10 cellular contexts compared by ENCODE assay signal in genomic region chr1:172609528-172609927, GRCh38. TPM values are rescaled to one million over a fixed set of nuclear protein-coding genes. Genes with fewer than 3 reads are reported as not detected.
DNase-seq lines count a peak whose midpoint lies in the region; ATAC-seq, FAIRE-seq and TF ChIP-seq lines count a peak whose summit lies in the region.
"Had no signal": no experiment of that assay in that cellular context is flagged by ENCODE, and none has a peak within 500 bp of the region (broad histone marks: within the 10 kb centered on the region; RNA-seq: fewer than 3 reads in every experiment).

No MANE protein-coding gene starts in this region.

- DNase-seq in Caco-2 = peak in 1 of 2 experiments; percentile 12
- peak; percentile 27 for DNase-seq in HT1080 (ENCODE audit: low read depth)
- no peak for DNase-seq in activated CD8-positive, alpha-beta T cell treated with anti-CD3 and anti-CD28 coated beads, Interleukin-2, amount 10 ng/mL, durations not matched to agents 7 days and 5 days
- DNase-seq in HepG2 (ENCODE audit: low spot score) = peak; percentile 6
- no peak for DNase-seq in NCI-H69 (lab: John Stamatoyannopoulos, UW)
- DNase-seq in H4 (ENCODE audit: low spot score) = no peak
- DNase-seq in aorta = no peak
- DNase-seq in spleen = no peak
- DNase-seq: activated CD4-positive, alpha-beta memory T cell treated with anti-CD3 and anti-CD28 coated beads, Interleukin-2, amount 10 ng/mL, durations not matched to agents 7 days and 5 days; stimulated activated CD4-positive, alpha-beta T cell treated with anti-CD3 and anti-CD28 coated beads, Interleukin-2, amount 100 ng/mL, for 48 hours had no signal

- H3K4me3 ChIP-seq in Caco-2 (ENCODE audit: low read depth, low read length) = no peak overlapping the region
- no peak overlapping the region for H3K4me3 ChIP-seq in HepG2 (replicated peaks in 1 of 3; ENCODE audit: insufficient read depth in 1 of 3, low read depth in 2 of 3, low read length in 3 of 3)
- no peak overlapping the region for H3K4me3 ChIP-seq in aorta (ENCODE audit: low read length in 2 of 2)
- no peak overlapping the region for H3K4me3 ChIP-seq in spleen

- H3K79me2 ChIP-seq in HepG2 (ENCODE audit: insufficient read depth, low read length) = no peaks in the 10 kb centered on the region

- CTCF ChIA-PET in Caco-2 (lab: Charles Lee) (interaction anchor here (0.8 to 1.8 kb wide), 4 partner anchors 108 to 160 kb away, joined by 3 to 23 read pairs (median 5); no protein-coding TSS in a partner anchor), HepG2 (lab: Yijun Ruan, JAX; ENCODE audit: low intra/inter-chr PET ratio, low total read pairs) (interaction anchor here (1.1 to 1.9 kb wide), 2 partner anchors 110 to 118 kb away, joined by 5 to 9 read pairs; no protein-coding TSS in a partner anchor)
- CTCF ChIA-PET in activated CD8-positive, alpha-beta T cell treated with anti-CD3 and anti-CD28 coated beads, Interleukin-2, amount 10 ng/mL, durations not matched to agents 7 days and 5 days (lab: Charles Lee) = interaction anchor here (0.6 to 6.4 kb wide), 36 partner anchors 9 to 135 kb away, joined by 3 to 174 read pairs (median 6); partner anchors contain the start of gene FASLG

- peaks cover 24% of the 10 kb centered on the region for H3K36me3 Mint-ChIP-seq in Caco-2 (ENCODE audit: insufficient read depth, unreplicated experiment)
- H3K36me3 Mint-ChIP-seq in activated CD8-positive, alpha-beta T cell treated with anti-CD3 and anti-CD28 coated beads, Interleukin-2, amount 10 ng/mL, durations not matched to agents 7 days and 5 days (ENCODE audit: low read depth) = peaks cover 43% of the 10 kb centered on the region

- no peaks in the 10 kb centered on the region for H3K9me3 Mint-ChIP-seq in Caco-2 (ENCODE audit: unreplicated experiment)
- no peaks in the 10 kb centered on the region for H3K9me3 Mint-ChIP-seq in activated CD8-positive, alpha-beta T cell treated with anti-CD3 and anti-CD28 coated beads, Interleukin-2, amount 10 ng/mL, durations not matched to agents 7 days and 5 days (ENCODE audit: insufficient read depth)
- H3K9me3 Mint-ChIP-seq: activated CD4-positive, alpha-beta memory T cell treated with anti-CD3 and anti-CD28 coated beads, Interleukin-2, amount 10 ng/mL, durations not matched to agents 7 days and 5 days had no signal

- FAIRE-seq in HepG2 (lab: Jason Lieb, UNC) = peak; percentile 36

- H3K4me2 ChIP-seq in HepG2 (ENCODE audit: low read depth, low read length) = no peak overlapping the region

- peak; percentile 15 to 44 for TF ChIP-seq CTCF in Caco-2 (IDR thresholded peaks at IDR 0.05; ENCODE audit: insufficient read depth in 1 of 2, low read depth in 1 of 2, low read length in 1 of 2, severe bottlenecking in 1 of 2, unreplicated experiment in 1 of 2)
- TF ChIP-seq CTCF in HepG2 (CRISPR knock-in tag; IDR thresholded peaks at IDR 0.05) = no peak
- peak in 5 of 11 experiments; percentile 16 to 31 (median 21) for TF ChIP-seq CTCF in spleen (IDR thresholded peaks at IDR 0.05 in 8 of 11, conservative IDR thresholded peaks at IDR 0.05 in 3 of 11)

- H3K27ac Mint-ChIP-seq in Caco-2 (ENCODE audit: unreplicated experiment) = no peak overlapping the region
- peak overlapping the region; percentile 26 for H3K27ac Mint-ChIP-seq in activated CD8-positive, alpha-beta T cell treated with anti-CD3 and anti-CD28 coated beads, Interleukin-2, amount 10 ng/mL, durations not matched to agents 7 days and 5 days
- H3K27ac Mint-ChIP-seq: activated CD4-positive, alpha-beta memory T cell treated with anti-CD3 and anti-CD28 coated beads, Interleukin-2, amount 10 ng/mL, durations not matched to agents 7 days and 5 days had no signal

- POLR2A ChIA-PET in Caco-2 (lab: Charles Lee) = no interaction called here
- POLR2A ChIA-PET in activated CD8-positive, alpha-beta T cell treated with anti-CD3 and anti-CD28 coated beads, Interleukin-2, amount 10 ng/mL, durations not matched to agents 7 days and 5 days (lab: Charles Lee) = interaction anchor here (0.7 to 1.0 kb wide), 2 partner anchors 49 to 110 kb away, joined by 3 read pairs; partner anchors contain the start of gene FASLG
- POLR2A ChIA-PET in HepG2 (lab: Yijun Ruan, JAX) = no interaction called here

- H3K9ac ChIP-seq in HepG2 (ENCODE audit: insufficient read depth, low read depth, low read length) = no peak overlapping the region

- H3K27me3 Mint-ChIP-seq in Caco-2 (ENCODE audit: insufficient read depth, unreplicated experiment) = no peaks in the 10 kb centered on the region
- no peaks in the 10 kb centered on the region for H3K27me3 Mint-ChIP-seq in activated CD8-positive, alpha-beta T cell treated with anti-CD3 and anti-CD28 coated beads, Interleukin-2, amount 10 ng/mL, durations not matched to agents 7 days and 5 days (ENCODE audit: low read depth)
- H3K27me3 Mint-ChIP-seq: activated CD4-positive, alpha-beta memory T cell treated with anti-CD3 and anti-CD28 coated beads, Interleukin-2, amount 10 ng/mL, durations not matched to agents 7 days and 5 days had no signal

- no peak overlapping the region for H3K4me3 Mint-ChIP-seq in Caco-2 (ENCODE audit: unreplicated experiment)
- no peak overlapping the region for H3K4me3 Mint-ChIP-seq in activated CD8-positive, alpha-beta T cell treated with anti-CD3 and anti-CD28 coated beads, Interleukin-2, amount 10 ng/mL, durations not matched to agents 7 days and 5 days
- H3K4me3 Mint-ChIP-seq: activated CD4-positive, alpha-beta memory T cell treated with anti-CD3 and anti-CD28 coated beads, Interleukin-2, amount 10 ng/mL, durations not matched to agents 7 days and 5 days had no signal

- H4K20me1 ChIP-seq in HepG2 (ENCODE audit: insufficient read depth, low read length) = peaks cover 2% of the 10 kb centered on the region; the same call in 1 of the 2 replicates

- no peak for TF ChIP-seq RAD21 in HepG2 (CRISPR knock-in tag; IDR thresholded peaks at IDR 0.05)

- intact Hi-C loops in Caco-2 (cut with micrococcal nuclease; ENCODE audit: unreplicated experiment) = loop anchor here (1.0 to 2.0 kb wide), 2 partner anchors 110 to 159 kb away; no protein-coding TSS in a partner anchor
- intact Hi-C loops in HepG2 (cut with micrococcal nuclease; ENCODE audit: unreplicated experiment) = loop anchor here (1.0 to 2.0 kb wide), 2 partner anchors 110 to 159 kb away; no protein-coding TSS in a partner anchor
- intact Hi-C loops in aorta (cut with DNase I) = no loop called here
- intact Hi-C loops in spleen (cut with DNase I; ENCODE audit: low total_unique reads) = no loop called here

- no peak overlapping the region for H2AFZ ChIP-seq in HepG2 (ENCODE audit: low read length)

- ATAC-seq in activated CD8-positive, alpha-beta T cell treated with anti-CD3 and anti-CD28 coated beads, Interleukin-2, amount 10 ng/mL, durations not matched to agents 7 days and 5 days = peak; percentile 82
- ATAC-seq in HepG2 = peak; percentile 66; the same call in 2 of the 3 replicates
- no peak for ATAC-seq in aorta (ENCODE audit: low FRiP score)

- TF ChIP-seq POLR2A in HepG2 (IDR thresholded peaks at IDR 0.05; ENCODE audit: insufficient read depth in 1 of 2, low read depth in 2 of 2, low read length in 2 of 2) (no peak), spleen (IDR thresholded peaks at IDR 0.05) (no peak)

- BruUV-seq in Caco-2 (replicated peaks; lab: Mats Ljungman, UMichigan) = no TSS peak
- BruUV-seq in HepG2 (replicated peaks; lab: Mats Ljungman, UMichigan) = no TSS peak

- no peak for TF ChIP-seq EP300 in HepG2 (IDR thresholded peaks at IDR 0.05; ENCODE audit: low read depth in 2 of 2, low read length in 2 of 2)
- TF ChIP-seq EP300 in HepG2 (CRISPR knock-in tag; IDR thresholded peaks at IDR 0.05; ENCODE audit: borderline replicate concordance) = no peak

- in situ Hi-C loops in HepG2 (cut with HindIII; ENCODE audit: extremely low pct_ligation_motif_present, low pct_unique_long_range_greater_than_20kb) = no loop called here

- H3K27ac ChIP-seq in HepG2 (ENCODE audit: extremely low read length, insufficient read depth, low read length) (no peak overlapping the region), aorta (ENCODE audit: low read depth in 1 of 2, low read length in 2 of 2) (no peak overlapping the region), spleen (no peak overlapping the region)

- H3K4me1 ChIP-seq in Caco-2 = peaks cover 4% of the 10 kb centered on the region
- peaks cover 18% of the 10 kb centered on the region for H3K4me1 ChIP-seq in HepG2 (ENCODE audit: insufficient read depth, low read length)
- no peaks in the 10 kb centered on the region for H3K4me1 ChIP-seq in aorta (ENCODE audit: control insufficient read depth in 1 of 2, insufficient read depth in 2 of 2, low read length in 2 of 2)
- no peaks in the 10 kb centered on the region for H3K4me1 ChIP-seq in spleen

- H3K27me3 ChIP-seq in Caco-2 (replicated peaks; ENCODE audit: control insufficient read depth, insufficient read depth, low read length) = no peaks in the 10 kb centered on the region
- no peaks in the 10 kb centered on the region; a peak in 1 of 5 replicates for H3K27me3 ChIP-seq in HepG2 (ENCODE audit: control insufficient read depth in 1 of 2, insufficient read depth in 2 of 2, low read length in 2 of 2)
- no peaks in the 10 kb centered on the region for H3K27me3 ChIP-seq in aorta (ENCODE audit: control insufficient read depth in 1 of 2, insufficient read depth in 2 of 2, low read length in 1 of 2)
- no peaks in the 10 kb centered on the region for H3K27me3 ChIP-seq in spleen (replicated peaks in 1 of 7)

- no peaks in the 10 kb centered on the region for H3K36me3 ChIP-seq in Caco-2 (ENCODE audit: control insufficient read depth, insufficient read depth, low read length)
- H3K36me3 ChIP-seq in HepG2 (replicated peaks in 1 of 2; ENCODE audit: control insufficient read depth in 1 of 2, insufficient read depth in 2 of 2, low read length in 2 of 2) = peaks cover 6 to 15% of the 10 kb centered on the region in 2 experiments
- no peaks in the 10 kb centered on the region for H3K36me3 ChIP-seq in aorta (ENCODE audit: control insufficient read depth in 1 of 2, insufficient read depth in 2 of 2, low read length in 1 of 2)
- H3K36me3 ChIP-seq in spleen = peaks cover 3 to 70% (median 18%) of the 10 kb centered on the region in 6 donors

- WGBS in HepG2 (ENCODE audit: low lambda C conversion rate) = 94% methylated on average over 3 of the region's 3 CpGs
- 94 to 97% methylated on average over 3 of the region's 3 CpGs for WGBS in aorta, 2 donors
- 88 to 94% (median 93%) methylated on average over 3 of the region's 3 CpGs for WGBS in spleen, 5 donors

- no peaks in the 10 kb centered on the region for H3K4me1 Mint-ChIP-seq in Caco-2 (ENCODE audit: low read depth, unreplicated experiment)
- peaks cover 18% of the 10 kb centered on the region for H3K4me1 Mint-ChIP-seq in activated CD8-positive, alpha-beta T cell treated with anti-CD3 and anti-CD28 coated beads, Interleukin-2, amount 10 ng/mL, durations not matched to agents 7 days and 5 days (ENCODE audit: low read depth)
- H3K4me1 Mint-ChIP-seq: activated CD4-positive, alpha-beta memory T cell treated with anti-CD3 and anti-CD28 coated beads, Interleukin-2, amount 10 ng/mL, durations not matched to agents 7 days and 5 days had no signal

- H3K9me3 ChIP-seq in Caco-2 (no peaks in the 10 kb centered on the region), HepG2 (ENCODE audit: low read length) (no peaks in the 10 kb centered on the region), aorta (ENCODE audit: control insufficient read depth, low read length) (no peaks in the 10 kb centered on the region), spleen (no peaks in the 10 kb centered on the region)

RNA-seq across cellular contexts. Expression of gene FASLG, which starts 49.4 kb away (rescaled TPM):
- total RNA-seq in Caco-2 (2022) = not detected in 2 replicates
- not detected in 2 replicates for total RNA-seq in HT1080 (2014; rRNA removed; shearing (Covaris generic))
- not detected in 2 replicates for polyA plus RNA-seq in HT1080 (2015; cell fraction: cytosol; rRNA removed)
- not detected in 2 replicates for polyA plus RNA-seq in HT1080 (2015; cell fraction: nucleus; rRNA removed)
- 1 to 10 TPM; 6.2 to 6.5 TPM for total RNA-seq in activated CD8-positive, alpha-beta T cell treated with anti-CD3 and anti-CD28 coated beads, Interleukin-2, amount 10 ng/mL, durations not matched to agents 7 days and 5 days
- not detected in 2 replicates for total RNA-seq in HepG2 (2016; rRNA removed; fragmentation: Illumina TruSeq; extraction: Trizol)
- not detected in 2 replicates for total RNA-seq in HepG2 (2016; cell fraction: cytosol; rRNA removed; fragmentation: Illumina TruSeq; extraction: Trizol; ENCODE audit: low read depth)
- total RNA-seq in HepG2 (2016; cell fraction: insoluble cytoplasmic fraction; rRNA removed; fragmentation: Illumina TruSeq; extraction: Trizol) = not detected in 2 replicates
- total RNA-seq in HepG2 (2016; cell fraction: membrane; rRNA removed; fragmentation: Illumina TruSeq; extraction: Trizol) = not detected in 2 replicates
- total RNA-seq in HepG2 (2016; cell fraction: nucleus; rRNA removed; fragmentation: Illumina TruSeq; extraction: Trizol) = not detected in 2 replicates
- 0.08 TPM in 1 of 2 replicates, not detected in the other for polyA plus RNA-seq in HepG2 (2011; rRNA removed)
- not detected in 2 replicates for polyA plus RNA-seq in HepG2 (2011; cell fraction: cytosol; rRNA removed)
- polyA plus RNA-seq in HepG2 (2011; cell fraction: nucleus; rRNA removed) = not detected in 2 replicates
- polyA plus RNA-seq in HepG2 (2012) = not detected in 2 replicates
- polyA plus RNA-seq in HepG2 (2016; cell fraction: cytosol; fragmentation: Illumina TruSeq; extraction: Trizol; ENCODE audit: low read depth) = not detected in 2 replicates
- polyA plus RNA-seq in HepG2 (2016; cell fraction: insoluble cytoplasmic fraction; fragmentation: Illumina TruSeq; extraction: Trizol; ENCODE audit: low read depth) = not detected in 2 replicates
- not detected in 2 replicates for polyA plus RNA-seq in HepG2 (2016; cell fraction: membrane; fragmentation: Illumina TruSeq; extraction: Trizol; ENCODE audit: low read depth)
- polyA plus RNA-seq in HepG2 (2016; cell fraction: nucleus; fragmentation: Illumina TruSeq; extraction: Trizol; ENCODE audit: insufficient read depth, low read depth) = not detected in 2 replicates
- polyA minus RNA-seq in HepG2 (2011; rRNA and poly(A)+ RNA removed; ENCODE audit: low replicate concordance) = not detected in 2 replicates
- not detected in 2 replicates for polyA minus RNA-seq in HepG2 (2011; cell fraction: cytosol; rRNA and poly(A)+ RNA removed)
- not detected in 2 replicates for polyA minus RNA-seq in HepG2 (2011; cell fraction: nucleus; rRNA and poly(A)+ RNA removed)
- total RNA-seq in H4 (2014; rRNA removed; shearing (Covaris generic)) = not detected in 2 replicates
- under 1 TPM in 1 of 2 donors, not detected in 1; 0.33 TPM for total RNA-seq in aorta
- not detected for polyA plus RNA-seq in aorta
- 1 to 10 TPM; 1.4 to 7.1 (median 3.9) TPM for total RNA-seq in spleen
- polyA plus RNA-seq in spleen = 1 to 10 TPM in 1 of 3 donors, under 1 TPM in 2; 0.44 to 1.0 (median 0.50) TPM

Comparison
In these comparisons a context has a peak if more than half of its experiments do, and no peak if none do; other contexts are left out.
1. DNase-seq: peak in HT1080 (single experiment) and HepG2 (single experiment); none in activated CD8-positive, alpha-beta T cell treated with anti-CD3 and anti-CD28 coated beads, Interleukin-2, amount 10 ng/mL, durations not matched to agents 7 days and 5 days (single experiment), NCI-H69 (single experiment), H4 (single experiment), aorta (0 of 2) and spleen (single experiment).
2. intact Hi-C loops: an anchor here in Caco-2 (1.0 to 2.0 kb wide) and HepG2 (1.0 to 2.0 kb wide); none called in aorta and spleen.